Comparison of ENCODE assay signal across 29 cellular contexts in genomic region chr2:68094111-68094510, GRCh38.
"Had no signal": no experiment of that assay in that cellular context is flagged by ENCODE, and none has a peak within 500 bp of the region (broad histone marks: within the 10 kb centered on the region; RNA-seq: fewer than 3 reads in every experiment).

No MANE protein-coding gene starts in this region.

- H3K9me3 ChIP-seq: left lung, lower lobe of right lung, pancreas, prostate gland, suprapubic skin, thoracic aorta, tibial artery, upper lobe of right lung had no signal

- H3K27ac Mint-ChIP-seq: naive thymus-derived CD8-positive, alpha-beta T cell; stimulated activated effector memory CD8-positive, alpha-beta T cell treated with anti-CD3 and anti-CD28 coated beads, Interleukin-12 subunit alpha, Interleukin-12 subunit beta, amount 100 ng/mL, for 72 hours; stimulated activated naive CD8-positive, alpha-beta T cell treated with anti-CD3 and anti-CD28 coated beads, Interleukin-15, Interleukin-2, amounts not matched to agents 100 ng/mL and 50 ng/mL, for 24 hours had no signal

- H3K4me3 Mint-ChIP-seq: immature natural killer cell; naive thymus-derived CD8-positive, alpha-beta T cell; nephron; neural crest cell; stimulated activated effector memory CD8-positive, alpha-beta T cell treated with anti-CD3 and anti-CD28 coated beads, Interleukin-12 subunit alpha, Interleukin-12 subunit beta, amount 100 ng/mL, for 72 hours; stimulated activated naive CD8-positive, alpha-beta T cell treated with anti-CD3 and anti-CD28 coated beads, Interleukin-15, Interleukin-2, amounts not matched to agents 100 ng/mL and 50 ng/mL, for 24 hours had no signal

- H3K36me3 ChIP-seq: left lung, lower lobe of right lung, pancreas, prostate gland, suprapubic skin, thoracic aorta, tibial artery, upper lobe of right lung had no signal

- H3K9me3 Mint-ChIP-seq: immature natural killer cell; naive thymus-derived CD8-positive, alpha-beta T cell; nephron; neural crest cell; stimulated activated effector memory CD8-positive, alpha-beta T cell treated with anti-CD3 and anti-CD28 coated beads, Interleukin-12 subunit alpha, Interleukin-12 subunit beta, amount 100 ng/mL, for 72 hours; stimulated activated naive CD8-positive, alpha-beta T cell treated with anti-CD3 and anti-CD28 coated beads, Interleukin-15, Interleukin-2, amounts not matched to agents 100 ng/mL and 50 ng/mL, for 24 hours had no signal

- H3K27me3 ChIP-seq: left lung, pancreas, suprapubic skin, tibial artery, upper lobe of right lung had no signal

- DNase-seq: hypothalamus; immature natural killer cell; kidney; left colon; left lung; lower lobe of right lung; mammary epithelial cell; mesenchymal stem cell; naive thymus-derived CD8-positive, alpha-beta T cell; nucleus accumbens; pancreas; posterior cingulate gyrus; retina; right cardiac atrium; stimulated activated CD4-positive, alpha-beta T cell treated with anti-CD3 and anti-CD28 coated beads, Interleukin-12 subunit alpha, Interleukin-12 subunit beta, amount 100 ng/mL, for 4 hours; stimulated activated CD4-positive, alpha-beta T cell treated with anti-CD3 and anti-CD28 coated beads, Interleukin-15, amount 100 ng/mL, for 24 hours; stimulated activated CD4-positive, alpha-beta T cell treated with anti-CD3 and anti-CD28 coated beads, Interleukin-4, amount 100 ng/mL, for 24 hours; stimulated activated naive CD4-positive, alpha-beta T cell; tibial artery; trophoblast cell; upper lobe of right lung had no signal

- H3K4me1 Mint-ChIP-seq: neural crest cell; stimulated activated effector memory CD8-positive, alpha-beta T cell treated with anti-CD3 and anti-CD28 coated beads, Interleukin-12 subunit alpha, Interleukin-12 subunit beta, amount 100 ng/mL, for 72 hours had no signal

- H3K27ac ChIP-seq: left lung, lower lobe of right lung, pancreas, prostate gland, skin epidermis, suprapubic skin, thoracic aorta, tibial artery, upper lobe of right lung had no signal

- H3K27me3 Mint-ChIP-seq: stimulated activated naive CD8-positive, alpha-beta T cell treated with anti-CD3 and anti-CD28 coated beads, Interleukin-15, Interleukin-2, amounts not matched to agents 100 ng/mL and 50 ng/mL, for 24 hours had no signal

- H3K4me1 ChIP-seq: left lung, lower lobe of right lung, pancreas, prostate gland, suprapubic skin, tibial artery, upper lobe of right lung had no signal

- H3K36me3 Mint-ChIP-seq: naive thymus-derived CD8-positive, alpha-beta T cell; stimulated activated effector memory CD8-positive, alpha-beta T cell treated with anti-CD3 and anti-CD28 coated beads, Interleukin-12 subunit alpha, Interleukin-12 subunit beta, amount 100 ng/mL, for 72 hours had no signal

- H3K4me3 ChIP-seq: left lung, lower lobe of right lung, pancreas, prostate gland, skin epidermis, suprapubic skin, thoracic aorta, tibial artery, upper lobe of right lung had no signal
